ENCODE assay signal across 14 cellular contexts in genomic region chr2:23536326-23536725, GRCh38.
"Had no signal": no experiment of that assay in that cellular context is flagged by ENCODE, and none has a peak within 500 bp of the region (broad histone marks: within the 10 kb centered on the region; RNA-seq: fewer than 3 reads in every experiment).

No MANE protein-coding gene starts in this region.

- H3K4me3 Mint-ChIP-seq: activated CD4-positive, alpha-beta T cell treated with anti-CD3 and anti-CD28 coated beads for 36 hours; activated naive CD4-positive, alpha-beta T cell treated with anti-CD3 and anti-CD28 coated beads for 36 hours; central memory CD8-positive, alpha-beta T cell; natural killer cell; stimulated activated naive CD8-positive, alpha-beta T cell treated with anti-CD3 and anti-CD28 coated beads, Interleukin-15, Interleukin-2, amounts not matched to agents 100 ng/mL and 50 ng/mL, for 24 hours had no signal

- H3K27ac Mint-ChIP-seq: activated CD4-positive, alpha-beta T cell treated with anti-CD3 and anti-CD28 coated beads for 36 hours; activated naive CD4-positive, alpha-beta T cell treated with anti-CD3 and anti-CD28 coated beads for 36 hours; natural killer cell; stimulated activated naive CD8-positive, alpha-beta T cell treated with anti-CD3 and anti-CD28 coated beads, Interleukin-15, Interleukin-2, amounts not matched to agents 100 ng/mL and 50 ng/mL, for 24 hours had no signal

- H3K27me3 Mint-ChIP-seq: activated CD4-positive, alpha-beta T cell treated with anti-CD3 and anti-CD28 coated beads for 36 hours; central memory CD8-positive, alpha-beta T cell; stimulated activated naive CD8-positive, alpha-beta T cell treated with anti-CD3 and anti-CD28 coated beads, Interleukin-15, Interleukin-2, amounts not matched to agents 100 ng/mL and 50 ng/mL, for 24 hours had no signal

- H3K9me3 Mint-ChIP-seq: activated naive CD4-positive, alpha-beta T cell treated with anti-CD3 and anti-CD28 coated beads for 36 hours; central memory CD8-positive, alpha-beta T cell; natural killer cell; stimulated activated naive CD8-positive, alpha-beta T cell treated with anti-CD3 and anti-CD28 coated beads, Interleukin-15, Interleukin-2, amounts not matched to agents 100 ng/mL and 50 ng/mL, for 24 hours had no signal

- H3K36me3 Mint-ChIP-seq: natural killer cell had no signal

- DNase-seq: activated CD4-positive, alpha-beta T cell treated with anti-CD3 and anti-CD28 coated beads for 36 hours; activated naive CD4-positive, alpha-beta T cell treated with anti-CD3 and anti-CD28 coated beads for 36 hours; cortex of kidney; effector CD8-positive, alpha-beta T cell; gastrocnemius medialis; mucosa of descending colon; natural killer cell; ovary; stimulated activated CD4-positive, alpha-beta T cell treated with anti-CD3 and anti-CD28 coated beads, Interleukin-4, amount 100 ng/mL, for 1 hour; stimulated activated CD8-positive, alpha-beta memory T cell treated with anti-CD3 and anti-CD28 coated beads, Interleukin-4, amount 100 ng/mL, for 48 hours; testis had no signal

- ATAC-seq: activated CD4-positive, alpha-beta T cell treated with anti-CD3 and anti-CD28 coated beads for 36 hours; gastrocnemius medialis; left lung; mucosa of descending colon; natural killer cell had no signal
